Comparison of ENCODE assay signal across 14 cellular contexts in genomic region chr18:59268127-59268721, GRCh38. TPM values are rescaled to one million over a fixed set of nuclear protein-coding genes. Genes with fewer than 3 reads are reported as not detected.
DNase-seq lines count a peak whose midpoint lies in the region; ATAC-seq and TF ChIP-seq lines count a peak whose summit lies in the region.
"Had no signal": no experiment of that assay in that cellular context is flagged by ENCODE, and none has a peak within 500 bp of the region (broad histone marks: within the 10 kb centered on the region; RNA-seq: fewer than 3 reads in every experiment).

No MANE protein-coding gene starts in this region.

- TF ChIP-seq CTCF in left ventricle myocardium inferior (IDR thresholded peaks at IDR 0.05; ENCODE audit: borderline replicate concordance) (no peak), type B pancreatic cell (conservative IDR thresholded peaks at IDR 0.05) (no peak), dorsolateral prefrontal cortex (IDR thresholded peaks at IDR 0.05 in 54 of 56, conservative IDR thresholded peaks at IDR 0.05 in 2 of 56; ENCODE audit: low read depth in 1 of 56, partially characterized antibody in 56 of 56) (no peak)

- H3K4ac ChIP-seq in mesendoderm (ENCODE audit: low read depth, low read length): no peak overlapping the region

- no peak overlapping the region for H3K27ac ChIP-seq in left ventricle myocardium inferior (replicated peaks)
- H3K27ac ChIP-seq in mesendoderm (ENCODE audit: low read depth, low read length): no peak overlapping the region
- no peak overlapping the region for H3K27ac ChIP-seq in dorsolateral prefrontal cortex

- H3K4me1 Mint-ChIP-seq in activated CD4-positive, alpha-beta memory T cell treated with anti-CD3 and anti-CD28 coated beads, Interleukin-2, amount 10 ng/mL, durations not matched to agents 7 days and 5 days: peaks cover 38% of the 10 kb centered on the region
- peaks cover 17% of the 10 kb centered on the region for H3K4me1 Mint-ChIP-seq in type B pancreatic cell (ENCODE audit: unreplicated experiment)

- peaks cover 86% of the 10 kb centered on the region for H3K27me3 Mint-ChIP-seq in activated CD4-positive, alpha-beta memory T cell treated with anti-CD3 and anti-CD28 coated beads, Interleukin-2, amount 10 ng/mL, durations not matched to agents 7 days and 5 days
- H3K27me3 Mint-ChIP-seq in type B pancreatic cell: peaks cover 90% of the 10 kb centered on the region

- H3K4me2 ChIP-seq in mesendoderm (ENCODE audit: low read length): peak overlapping the region; percentile 86

- H3K9ac ChIP-seq in mesendoderm (ENCODE audit: low read length): peak overlapping the region; percentile 65

- H3K18ac ChIP-seq in mesendoderm (ENCODE audit: low read length): no peak overlapping the region

- no CpG with 5 or more reads among the region's 28 CpGs for WGBS in mesendoderm (ENCODE audit: extremely low coverage, insufficient coverage, low lambda C conversion rate)

- H2BK120ac ChIP-seq in mesendoderm (ENCODE audit: low read depth, low read length): no peak overlapping the region

- no peak overlapping the region for H2BK15ac ChIP-seq in mesendoderm (replicated peaks; ENCODE audit: low read depth)

- peaks cover 3% of the 10 kb centered on the region for H3K36me3 Mint-ChIP-seq in activated CD4-positive, alpha-beta memory T cell treated with anti-CD3 and anti-CD28 coated beads, Interleukin-2, amount 10 ng/mL, durations not matched to agents 7 days and 5 days (ENCODE audit: low read depth)
- no peaks in the 10 kb centered on the region for H3K36me3 Mint-ChIP-seq in type B pancreatic cell

- no peaks in the 10 kb centered on the region for H3K27me3 ChIP-seq in left ventricle myocardium inferior (ENCODE audit: low read depth)
- H3K27me3 ChIP-seq in mesendoderm (ENCODE audit: insufficient read depth, low read length, poor library complexity): peaks cover 81% of the 10 kb centered on the region
- H3K27me3 ChIP-seq in dorsolateral prefrontal cortex: peaks cover 29 to 100% (median 98%) of the 10 kb centered on the region in 45 donors

- DNase-seq in left ventricle myocardium inferior (no peak), Right ventricle myocardium inferior (ENCODE audit: missing footprints) (no peak), mesendoderm (no peak), type B pancreatic cell (ENCODE audit: extremely low spot score, unreplicated experiment) (no peak), dorsolateral prefrontal cortex (no peak), SK-N-DZ (ENCODE audit: low spot score) (no peak)
- DNase-seq in activated CD4-positive, alpha-beta memory T cell treated with anti-CD3 and anti-CD28 coated beads, Interleukin-2, amount 10 ng/mL, durations not matched to agents 7 days and 5 days: no peak
- DNase-seq: NCI-H187 treated with DMSO at 0.1 percent for 48 hours, Right ventricle myocardium superior had no signal

- ATAC-seq in Right ventricle myocardium inferior (no peak), HG03571 (IDR thresholded peaks at IDR 0.05; ENCODE audit: unreplicated experiment) (no peak)

- H3K9me3 ChIP-seq in left ventricle myocardium inferior (replicated peaks): no peaks in the 10 kb centered on the region

- H3K36me3 ChIP-seq in left ventricle myocardium inferior (no peaks in the 10 kb centered on the region), mesendoderm (ENCODE audit: control insufficient read depth, insufficient read depth, low read length) (no peaks in the 10 kb centered on the region)

- POLR2A ChIA-PET in activated CD4-positive, alpha-beta memory T cell treated with anti-CD3 and anti-CD28 coated beads, Interleukin-2, amount 10 ng/mL, durations not matched to agents 7 days and 5 days (lab: Charles Lee): interaction anchor here (0.5 to 1.9 kb wide), 2 partner anchors 125 to 162 kb away, joined by 3 to 4 read pairs; no protein-coding TSS in a partner anchor

- H4K8ac ChIP-seq in mesendoderm (ENCODE audit: low read depth, low read length): no peak overlapping the region

- H3K79me2 ChIP-seq in mesendoderm (ENCODE audit: control insufficient read depth, insufficient read depth, low read length): no peaks in the 10 kb centered on the region

- no peaks in the 10 kb centered on the region for H3K79me1 ChIP-seq in mesendoderm (ENCODE audit: low read length)

- peaks cover 39% of the 10 kb centered on the region for H3K4me1 ChIP-seq in left ventricle myocardium inferior
- peaks cover 3% of the 10 kb centered on the region for H3K4me1 ChIP-seq in mesendoderm (ENCODE audit: control insufficient read depth, low read depth, low read length)

- peak overlapping the region; percentile 21 for H3K4me3 Mint-ChIP-seq in activated CD4-positive, alpha-beta memory T cell treated with anti-CD3 and anti-CD28 coated beads, Interleukin-2, amount 10 ng/mL, durations not matched to agents 7 days and 5 days
- H3K4me3 Mint-ChIP-seq in type B pancreatic cell: peak overlapping the region; percentile 78

- peak overlapping the region; percentile 89 for H3K56ac ChIP-seq in mesendoderm (ENCODE audit: low read length)

- no peak overlapping the region for H4K5ac ChIP-seq in mesendoderm (ENCODE audit: low read length)

- H3K23ac ChIP-seq in mesendoderm (ENCODE audit: low read length): peak overlapping the region; percentile 86

- no peak overlapping the region for H3K27ac Mint-ChIP-seq in activated CD4-positive, alpha-beta memory T cell treated with anti-CD3 and anti-CD28 coated beads, Interleukin-2, amount 10 ng/mL, durations not matched to agents 7 days and 5 days
- H3K27ac Mint-ChIP-seq in type B pancreatic cell: no peak overlapping the region
- H3K27ac Mint-ChIP-seq: progenitor cell of endocrine pancreas had no signal

- H3K9me3 Mint-ChIP-seq in activated CD4-positive, alpha-beta memory T cell treated with anti-CD3 and anti-CD28 coated beads, Interleukin-2, amount 10 ng/mL, durations not matched to agents 7 days and 5 days: no peaks in the 10 kb centered on the region
- no peaks in the 10 kb centered on the region for H3K9me3 Mint-ChIP-seq in type B pancreatic cell

- H2AK5ac ChIP-seq in mesendoderm (ENCODE audit: low read length): no peak overlapping the region

- H2BK5ac ChIP-seq in mesendoderm (ENCODE audit: low read length): no peak overlapping the region

- intact Hi-C loops in left ventricle myocardium inferior (cut with micrococcal nuclease): no loop called here
- intact Hi-C loops in Right ventricle myocardium inferior (cut with DNase I): no loop called here
- intact Hi-C loops in dorsolateral prefrontal cortex (cut with DNase I): no loop called here

- CTCF ChIA-PET in activated CD4-positive, alpha-beta memory T cell treated with anti-CD3 and anti-CD28 coated beads, Interleukin-2, amount 10 ng/mL, durations not matched to agents 7 days and 5 days (lab: Charles Lee): interaction anchor here (1.1 to 1.7 kb wide), 3 partner anchors 20 to 184 kb away, joined by 3 to 4 read pairs (median 4); no protein-coding TSS in a partner anchor

- peak overlapping the region; percentile 53 for H3K4me3 ChIP-seq in left ventricle myocardium inferior
- peak overlapping the region; percentile 17 for H3K4me3 ChIP-seq in mesendoderm (ENCODE audit: low read length)
- H3K4me3 ChIP-seq in dorsolateral prefrontal cortex: peak overlapping the region in 2 of 59 donors; percentile 15 to 27

RNA-seq across cellular contexts. Expression of gene RAX, which starts 5.0 kb away (rescaled TPM):
- total RNA-seq in left ventricle myocardium inferior (not detected), Right ventricle myocardium inferior (not detected), type B pancreatic cell (ENCODE audit: low replicate concordance) (not detected in 2 replicates), dorsolateral prefrontal cortex (under 1 TPM in 8 of 120 experiments, not detected in 112; 0.10 to 0.77 (median 0.22) TPM)
- total RNA-seq in activated CD4-positive, alpha-beta memory T cell treated with anti-CD3 and anti-CD28 coated beads, Interleukin-2, amount 10 ng/mL, durations not matched to agents 7 days and 5 days: under 1 TPM in 1 of 2 experiments, not detected in 1; 0.10 TPM
- polyA plus RNA-seq in mesendoderm (2013, experiment 1 of 2): 0.06 TPM
- 0.04 TPM for polyA plus RNA-seq in mesendoderm (2013, experiment 2 of 2)
- polyA plus RNA-seq in SK-N-DZ (2014; cell fraction: cytosol; rRNA removed): not detected in 2 replicates
- polyA plus RNA-seq in SK-N-DZ (2014; cell fraction: nucleus; rRNA removed): not detected in 2 replicates
- total RNA-seq: fibroblast of lung, LHCN-M2, progenitor cell of endocrine pancreas, Right ventricle myocardium superior, ureter had no signal
- polyA plus RNA-seq: fibroblast of lung had no signal

RNA-seq across cellular contexts. Expression of gene GRP, which starts 48.3 kb away (rescaled TPM):
- total RNA-seq in left ventricle myocardium inferior (not detected), Right ventricle myocardium inferior (not detected), type B pancreatic cell (ENCODE audit: low replicate concordance) (1.2 and 3.0 TPM in 2 replicates), dorsolateral prefrontal cortex (1 to 10 TPM in 35 of 120 experiments, under 1 TPM in 16, not detected in 69; 0.53 to 3.8 (median 1.4) TPM)
- total RNA-seq in activated CD4-positive, alpha-beta memory T cell treated with anti-CD3 and anti-CD28 coated beads, Interleukin-2, amount 10 ng/mL, durations not matched to agents 7 days and 5 days: not detected
- polyA plus RNA-seq in mesendoderm (2013, experiment 1 of 2): 8.6 TPM
- 7.3 TPM for polyA plus RNA-seq in mesendoderm (2013, experiment 2 of 2)
- not detected in 2 replicates for polyA plus RNA-seq in SK-N-DZ (2014; cell fraction: cytosol; rRNA removed)
- polyA plus RNA-seq in SK-N-DZ (2014; cell fraction: nucleus; rRNA removed): not detected in 2 replicates
- total RNA-seq: fibroblast of lung, LHCN-M2, progenitor cell of endocrine pancreas, Right ventricle myocardium superior, ureter had no signal
- polyA plus RNA-seq: fibroblast of lung had no signal

RNA-seq across cellular contexts. Expression of gene CPLX4, which starts 50.2 kb away (rescaled TPM):
- total RNA-seq in left ventricle myocardium inferior (not detected), Right ventricle myocardium inferior (not detected), type B pancreatic cell (ENCODE audit: low replicate concordance) (not detected in 2 replicates), dorsolateral prefrontal cortex (not detected)
- not detected for total RNA-seq in activated CD4-positive, alpha-beta memory T cell treated with anti-CD3 and anti-CD28 coated beads, Interleukin-2, amount 10 ng/mL, durations not matched to agents 7 days and 5 days
- polyA plus RNA-seq in mesendoderm (2013, experiment 1 of 2): not detected
- not detected for polyA plus RNA-seq in mesendoderm (2013, experiment 2 of 2)
- not detected in 2 replicates for polyA plus RNA-seq in SK-N-DZ (2014; cell fraction: cytosol; rRNA removed)
- polyA plus RNA-seq in SK-N-DZ (2014; cell fraction: nucleus; rRNA removed): not detected in 2 replicates
- total RNA-seq: fibroblast of lung, LHCN-M2, progenitor cell of endocrine pancreas, Right ventricle myocardium superior, ureter had no signal
- polyA plus RNA-seq: fibroblast of lung had no signal
